Comparison of ENCODE assay signal across 23 cellular contexts in the genomic region with DNA sequence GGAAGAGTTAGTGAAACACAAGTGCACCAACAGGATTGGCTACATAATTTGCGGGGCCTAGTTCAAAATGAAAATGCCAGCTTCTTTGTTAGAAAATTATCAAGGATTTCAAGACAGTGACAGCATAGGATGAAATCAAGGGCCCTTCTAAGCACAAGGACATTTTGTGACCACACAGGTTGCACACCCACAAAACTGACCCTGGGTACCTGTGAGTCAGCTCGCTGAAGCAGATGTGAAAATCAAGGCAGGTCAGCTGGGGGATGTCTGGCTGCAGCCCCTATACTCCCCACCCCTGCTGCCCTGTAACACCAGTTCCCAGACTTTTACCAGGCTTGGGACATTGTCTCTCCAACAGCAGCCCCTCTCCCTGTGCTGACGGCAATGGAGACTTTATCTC.
DNase-seq lines count a peak whose midpoint lies in the region; ATAC-seq, FAIRE-seq and TF ChIP-seq lines count a peak whose summit lies in the region.
"Had no signal": no experiment of that assay in that cellular context is flagged by ENCODE, and none has a peak within 500 bp of the region (broad histone marks: within the 10 kb centered on the region; RNA-seq: fewer than 3 reads in every experiment).

No MANE protein-coding gene starts in this region.

- no peaks in the 10 kb centered on the region for H3K79me2 ChIP-seq in smooth muscle cell (ENCODE audit: low read depth)

- H3K9me3 ChIP-seq in iPS-20b (ENCODE audit: insufficient read depth, low read depth, low read length), result no peaks in the 10 kb centered on the region
- no peaks in the 10 kb centered on the region for H3K9me3 ChIP-seq in smooth muscle cell (replicated peaks; ENCODE audit: low read depth)
- H3K9me3 ChIP-seq in ovary, result no peaks in the 10 kb centered on the region
- H3K9me3 ChIP-seq in kidney (ENCODE audit: control insufficient read depth in 1 of 2, low read length in 2 of 2), result no peaks in the 10 kb centered on the region
- H3K9me3 ChIP-seq: heart right ventricle, prostate gland, thoracic aorta had no signal

- H3K36me3 ChIP-seq in bronchial epithelial cell (ENCODE audit: control insufficient read depth, insufficient read depth, low read length) (no peaks in the 10 kb centered on the region), iPS-20b (ENCODE audit: insufficient read depth, low read depth, low read length) (no peaks in the 10 kb centered on the region), smooth muscle cell (ENCODE audit: low read depth) (no peaks in the 10 kb centered on the region), ovary (no peaks in the 10 kb centered on the region), kidney (ENCODE audit: control insufficient read depth in 1 of 2, insufficient read depth in 2 of 2, low read length in 2 of 2) (no peaks in the 10 kb centered on the region)
- H3K36me3 ChIP-seq: cardiac muscle cell, prostate gland, thoracic aorta, WERI-Rb-1 had no signal

- no peak for TF ChIP-seq POLR2A in ovary (IDR thresholded peaks at IDR 0.05)

- 73% methylated on average over 3 of the region's 3 CpGs for WGBS in smooth muscle cell (ENCODE audit: low lambda C conversion rate)
- WGBS in ovary, 3 donors, result 94 to 98% (median 96%) methylated on average over 3 of the region's 3 CpGs

- H3K4me1 ChIP-seq in iPS-20b (ENCODE audit: insufficient read depth, low read length) (peaks cover 23% of the 10 kb centered on the region), smooth muscle cell (ENCODE audit: low read depth) (peaks cover 18% of the 10 kb centered on the region), ovary (ENCODE audit: insufficient read depth) (peaks cover 8% of the 10 kb centered on the region), kidney (ENCODE audit: control insufficient read depth in 1 of 2, insufficient read depth in 1 of 2, low read depth in 1 of 2, low read length in 2 of 2) (peaks cover 0 to 6% of the 10 kb centered on the region in 2 donors)
- H3K4me1 ChIP-seq: prostate gland had no signal

- no peaks in the 10 kb centered on the region for H3K27me3 ChIP-seq in HL-60 (ENCODE audit: insufficient read depth, poor library complexity, severe bottlenecking)
- H3K27me3 ChIP-seq in bronchial epithelial cell (ENCODE audit: control insufficient read depth, insufficient read depth, low read length), result no peaks in the 10 kb centered on the region
- H3K27me3 ChIP-seq in iPS-20b (ENCODE audit: insufficient read depth, low read length), result no peaks in the 10 kb centered on the region
- H3K27me3 ChIP-seq in smooth muscle cell (ENCODE audit: low read depth), result no peaks in the 10 kb centered on the region
- no peaks in the 10 kb centered on the region for H3K27me3 ChIP-seq in ovary
- H3K27me3 ChIP-seq: cardiac muscle cell, heart right ventricle had no signal

- H3K4me3 ChIP-seq in HL-60 (replicated peaks; ENCODE audit: insufficient read depth, low read length), result no peak overlapping the region
- H3K4me3 ChIP-seq in bronchial epithelial cell (ENCODE audit: low read depth, low read length), result no peak overlapping the region
- no peak overlapping the region for H3K4me3 ChIP-seq in iPS-20b (ENCODE audit: low read length)
- no peak overlapping the region for H3K4me3 ChIP-seq in smooth muscle cell
- no peak overlapping the region for H3K4me3 ChIP-seq in ovary
- no peak overlapping the region for H3K4me3 ChIP-seq in kidney (ENCODE audit: low read length in 2 of 2)
- H3K4me3 ChIP-seq: cardiac muscle cell, heart right ventricle, prostate gland, thoracic aorta had no signal

- FAIRE-seq in bronchial epithelial cell (lab: Jason Lieb, UNC) (no peak), kidney (lab: Jason Lieb, UNC) (no peak)
- FAIRE-seq: endothelial cell of umbilical vein, small intestine had no signal

- peaks cover 7% of the 10 kb centered on the region for H3F3A ChIP-seq in smooth muscle cell (ENCODE audit: low read depth)

- DNase-seq in HL-60 (ENCODE audit: low read depth in 1 of 2, low spot score in 1 of 2), result no peak
- DNase-seq in bronchial epithelial cell (ENCODE audit: low read depth), result peak; percentile 37
- DNase-seq in smooth muscle cell (lab: John Stamatoyannopoulos, UW; ENCODE audit: unreplicated experiment), result no peak
- no peak for DNase-seq in ovary
- no peak for DNase-seq in kidney
- DNase-seq: activated CD4-positive, alpha-beta T cell treated with anti-CD3 and anti-CD28 coated beads, Interleukin-2, amount 50 U/mL, for 1 hour; activated CD8-positive, alpha-beta memory T cell treated with anti-CD3 and anti-CD28 coated beads, Interleukin-2, amount 10 ng/mL, durations not matched to agents 7 days and 5 days; activated naive CD4-positive, alpha-beta T cell treated with Interleukin-2 at 50 U/mL for 16 hours; amygdala; CD4-positive, CD25-positive, alpha-beta regulatory T cell; dermis blood vessel endothelial cell; heart right ventricle; NCI-H1105 treated with DMSO at 0.1 percent for 48 hours; NCI-H2029; stimulated activated CD4-positive, alpha-beta T cell treated with anti-CD3 and anti-CD28 coated beads, Interleukin-2, amount 100 ng/mL, for 24 hours; WERI-Rb-1 had no signal

- ATAC-seq in GM21390 (IDR thresholded peaks at IDR 0.05; ENCODE audit: unreplicated experiment), result no peak
- ATAC-seq: activated CD8-positive, alpha-beta memory T cell treated with anti-CD3 and anti-CD28 coated beads, Interleukin-2, amount 10 ng/mL, durations not matched to agents 7 days and 5 days had no signal

- H3K9ac ChIP-seq in iPS-20b (ENCODE audit: low read depth, low read length), result peak overlapping the region; percentile 21; the same call in 1 of the 2 replicates
- H3K9ac ChIP-seq in smooth muscle cell (ENCODE audit: low read depth), result no peak overlapping the region
- H3K9ac ChIP-seq in kidney (ENCODE audit: low read length in 2 of 2), result no peak overlapping the region

- no peak for TF ChIP-seq CTCF in HL-60 (IDR thresholded peaks at IDR 0.05; ENCODE audit: insufficient read depth, low read length)
- no peak for TF ChIP-seq CTCF in bronchial epithelial cell (IDR thresholded peaks at IDR 0.05; ENCODE audit: insufficient read depth, low read length, severe bottlenecking)
- no peak for TF ChIP-seq CTCF in smooth muscle cell (IDR thresholded peaks at IDR 0.05; ENCODE audit: borderline replicate concordance, insufficient read depth, poor library complexity, severe bottlenecking)
- no peak for TF ChIP-seq CTCF in ovary (IDR thresholded peaks at IDR 0.05)
- no peak for TF ChIP-seq CTCF in kidney (IDR thresholded peaks at IDR 0.05; ENCODE audit: borderline replicate concordance, extremely low read depth, insufficient read depth)

- H3K27ac ChIP-seq in HL-60 (replicated peaks) (peak overlapping the region; percentile 63), iPS-20b (ENCODE audit: low read length) (no peak overlapping the region), smooth muscle cell (ENCODE audit: low read depth) (peak overlapping the region; percentile 77), ovary (no peak overlapping the region), kidney (ENCODE audit: low read depth in 2 of 2, low read length in 2 of 2) (no peak overlapping the region)
- H3K27ac ChIP-seq: cardiac muscle cell, WERI-Rb-1 had no signal

- H4K20me1 ChIP-seq in smooth muscle cell (ENCODE audit: low read depth), result no peaks in the 10 kb centered on the region

- no peak overlapping the region for H2AFZ ChIP-seq in smooth muscle cell (ENCODE audit: low read depth)

- no peak overlapping the region for H3K4me2 ChIP-seq in smooth muscle cell

- TF ChIP-seq EP300 in ovary (IDR thresholded peaks at IDR 0.05), result no peak

- intact Hi-C loops in ovary (cut with DNase I), result no loop called here
- intact Hi-C loops in kidney (cut with DNase I), result no loop called here

Comparison
In these comparisons a context has a peak if more than half of its experiments do, and no peak if none do; other contexts are left out.
1. H3K27ac ChIP-seq: peak in HL-60 (single experiment) and smooth muscle cell (single experiment); none in iPS-20b (single experiment), ovary (0 of 2) and kidney (0 of 2).